ENCODE assay signal across 18 cellular contexts in genomic region chr14:72404106-72404774, GRCh38.
DNase-seq lines count a peak whose midpoint lies in the region; ATAC-seq and TF ChIP-seq lines count a peak whose summit lies in the region.
"Had no signal": no experiment of that assay in that cellular context is flagged by ENCODE, and none has a peak within 500 bp of the region (broad histone marks: within the 10 kb centered on the region; RNA-seq: fewer than 3 reads in every experiment).

No MANE protein-coding gene starts in this region.

- no peaks in the 10 kb centered on the region for H3K36me3 ChIP-seq in Loucy (ENCODE audit: insufficient read depth, low read length)
- no peaks in the 10 kb centered on the region for H3K36me3 ChIP-seq in esophagus muscularis mucosa

- H3K9me2 ChIP-seq in Loucy (replicated peaks; ENCODE audit: low read depth, low read length): no peaks in the 10 kb centered on the region

- H4K20me1 ChIP-seq in Loucy (ENCODE audit: insufficient read depth, low read length, poor library complexity, severe bottlenecking): no peaks in the 10 kb centered on the region

- TF ChIP-seq CTCF in Loucy (conservative IDR thresholded peaks at IDR 0.05; ENCODE audit: low read length): no peak
- no peak for TF ChIP-seq CTCF in esophagus muscularis mucosa (IDR thresholded peaks at IDR 0.05)

- H3K9me3 Mint-ChIP-seq in stimulated activated naive CD8-positive, alpha-beta T cell treated with anti-CD3 and anti-CD28 coated beads, Interleukin-15, amount 100 ng/mL, for 72 hours: no peaks in the 10 kb centered on the region
- H3K9me3 Mint-ChIP-seq: HFFc6 had no signal

- no peak overlapping the region for H2AFZ ChIP-seq in Loucy (ENCODE audit: low read length)

- ATAC-seq in stimulated activated naive CD8-positive, alpha-beta T cell treated with anti-CD3 and anti-CD28 coated beads, Interleukin-15, amount 100 ng/mL, for 72 hours: no peak
- no peak for ATAC-seq in stimulated activated naive CD8-positive, alpha-beta T cell treated with anti-CD3 and anti-CD28 coated beads, Interleukin-15, Interleukin-2, amounts not matched to agents 100 U/mL and 50 U/mL, for 24 hours
- ATAC-seq in left lobe of liver: no peak
- ATAC-seq: HCT116, HepG2 had no signal

- H3K4me2 ChIP-seq in Loucy (ENCODE audit: low read depth, low read length, poor library complexity, severe bottlenecking): no peak overlapping the region

- H3K27me3 ChIP-seq in Loucy (ENCODE audit: insufficient read depth, low read length, poor library complexity, severe bottlenecking): no peaks in the 10 kb centered on the region
- H3K27me3 ChIP-seq in esophagus muscularis mucosa: no peaks in the 10 kb centered on the region

- peak overlapping the region; percentile 41 to 45 for H3K27ac Mint-ChIP-seq in stimulated activated naive CD8-positive, alpha-beta T cell treated with anti-CD3 and anti-CD28 coated beads, Interleukin-15, amount 100 ng/mL, for 72 hours
- H3K27ac Mint-ChIP-seq: CD14-positive monocyte; CD4-positive, alpha-beta memory T cell; HFFc6; IgD-negative memory B cell had no signal

- H3K4me1 ChIP-seq in Loucy (ENCODE audit: insufficient read depth, low read length, poor library complexity, severe bottlenecking) (peaks cover 73% of the 10 kb centered on the region), esophagus muscularis mucosa (no peaks in the 10 kb centered on the region)

- H3K27me3 Mint-ChIP-seq in stimulated activated naive CD8-positive, alpha-beta T cell treated with anti-CD3 and anti-CD28 coated beads, Interleukin-15, amount 100 ng/mL, for 72 hours: peaks cover 53% of the 10 kb centered on the region

- H3K79me2 ChIP-seq in Loucy (ENCODE audit: insufficient read depth, low read length): no peaks in the 10 kb centered on the region

- H3K4me1 Mint-ChIP-seq in stimulated activated naive CD8-positive, alpha-beta T cell treated with anti-CD3 and anti-CD28 coated beads, Interleukin-15, amount 100 ng/mL, for 72 hours: peaks cover 13% of the 10 kb centered on the region

- H3K9me3 ChIP-seq in Loucy (ENCODE audit: insufficient read depth, low read depth, low read length) (peaks cover 6% of the 10 kb centered on the region; the same call in 1 of the 2 replicates), esophagus muscularis mucosa (peaks cover 0 to 8% (median 4%) of the 10 kb centered on the region in 4 donors)

- no peak overlapping the region for H3K4me3 Mint-ChIP-seq in stimulated activated naive CD8-positive, alpha-beta T cell treated with anti-CD3 and anti-CD28 coated beads, Interleukin-15, amount 100 ng/mL, for 72 hours
- H3K4me3 Mint-ChIP-seq: CD14-positive monocyte; CD4-positive, alpha-beta memory T cell; HFFc6; IgD-negative memory B cell had no signal

- H3K27ac ChIP-seq in esophagus muscularis mucosa (replicated peaks in 1 of 4): no peak overlapping the region

- DNase-seq in stimulated activated naive CD8-positive, alpha-beta T cell treated with anti-CD3 and anti-CD28 coated beads, Interleukin-15, amount 100 ng/mL, for 72 hours: no peak
- no peak for DNase-seq in stimulated activated naive CD8-positive, alpha-beta T cell treated with anti-CD3 and anti-CD28 coated beads, Interleukin-15, Interleukin-2, amounts not matched to agents 100 U/mL and 50 U/mL, for 24 hours
- peak; percentile 88 for DNase-seq in esophagus muscularis mucosa (ENCODE audit: extremely low spot score)
- DNase-seq in NCI-H748 treated with DMSO at 0.1 percent for 48 hours (lab: John Stamatoyannopoulos, UW): no peak
- no peak for DNase-seq in activated CD4-positive, alpha-beta T cell treated with anti-CD3 and anti-CD28 coated beads, Interleukin-2, amount 50 U/mL, for 1 hour
- DNase-seq in left lobe of liver (ENCODE audit: low spot score): no peak
- DNase-seq: ACHN; CD4-positive, alpha-beta memory T cell; DMS153; DMS79; GF-D8; GOT3; HFFc6 had no signal

- H3K9ac ChIP-seq in Loucy (ENCODE audit: low read depth, low read length, poor library complexity, severe bottlenecking): peak overlapping the region; percentile 34

- H3K4me3 ChIP-seq in Loucy (ENCODE audit: low read length, poor library complexity, severe bottlenecking) (no peak overlapping the region), esophagus muscularis mucosa (no peak overlapping the region)

- TF ChIP-seq EP300 in esophagus muscularis mucosa (IDR thresholded peaks at IDR 0.05): no peak

- intact Hi-C loops in esophagus muscularis mucosa (cut with DNase I): no loop called here

- H3F3A ChIP-seq in Loucy (ENCODE audit: low read depth): peaks cover 20% of the 10 kb centered on the region

- WGBS in esophagus muscularis mucosa: 77% methylated on average over 4 of the region's 4 CpGs

- no peak for TF ChIP-seq POLR2A in esophagus muscularis mucosa (IDR thresholded peaks at IDR 0.05; ENCODE audit: low read depth)
